13 cellular contexts compared by ENCODE assay signal in genomic region chr6:134539865-134540323, GRCh38.
DNase-seq lines count a peak whose midpoint lies in the region; ATAC-seq and TF ChIP-seq lines count a peak whose summit lies in the region.
"Had no signal": no experiment of that assay in that cellular context is flagged by ENCODE, and none has a peak within 500 bp of the region (broad histone marks: within the 10 kb centered on the region; RNA-seq: fewer than 3 reads in every experiment).

No MANE protein-coding gene starts in this region.

- peaks cover 3% of the 10 kb centered on the region for H3K27me3 Mint-ChIP-seq in activated CD4-positive, alpha-beta T cell treated with anti-CD3 and anti-CD28 coated beads, Interleukin-2, amount 10 ng/mL, durations not matched to agents 24 days and 14 days
- H3K27me3 Mint-ChIP-seq: IgD-negative memory B cell had no signal

- peaks cover 7% of the 10 kb centered on the region for H3K9me3 Mint-ChIP-seq in activated CD4-positive, alpha-beta T cell treated with anti-CD3 and anti-CD28 coated beads, Interleukin-2, amount 10 ng/mL, durations not matched to agents 24 days and 14 days
- H3K9me3 Mint-ChIP-seq: IgD-negative memory B cell had no signal

- H3K27ac Mint-ChIP-seq in activated CD4-positive, alpha-beta T cell treated with anti-CD3 and anti-CD28 coated beads, Interleukin-2, amount 10 ng/mL, durations not matched to agents 24 days and 14 days, result peak overlapping the region; percentile 5
- H3K27ac Mint-ChIP-seq: IgD-negative memory B cell; T-helper 1 cell treated with Interleukin-12 subunit alpha and Interleukin-12 subunit beta and Interleukin-4 antibody, amounts not matched to agents 30 μg/mL and 1 μg/mL, for 36 hours had no signal

- no peak overlapping the region for H3K4me3 Mint-ChIP-seq in activated CD4-positive, alpha-beta T cell treated with anti-CD3 and anti-CD28 coated beads, Interleukin-2, amount 10 ng/mL, durations not matched to agents 24 days and 14 days
- H3K4me3 Mint-ChIP-seq: IgD-negative memory B cell; T-helper 1 cell treated with Interleukin-12 subunit alpha and Interleukin-12 subunit beta and Interleukin-4 antibody, amounts not matched to agents 30 μg/mL and 1 μg/mL, for 36 hours had no signal

- no peak for ATAC-seq in HG02642 (IDR thresholded peaks at IDR 0.05; ENCODE audit: poor library complexity, unreplicated experiment)

- DNase-seq in activated CD4-positive, alpha-beta T cell treated with anti-CD3 and anti-CD28 coated beads, Interleukin-2, amount 10 ng/mL, durations not matched to agents 24 days and 14 days, result peak; percentile 70
- no peak for DNase-seq in activated CD4-positive, alpha-beta T cell treated with anti-CD3 and anti-CD28 coated beads for 4 hours
- peak in 6 of 7 donors; percentile 25 to 64 (median 38) for DNase-seq in adrenal gland
- peak; percentile 52 to 55 for DNase-seq in hippocampal formation (lab: John Stamatoyannopoulos, UW)
- no peak for DNase-seq in SIG-M5 treated with dmso at 0.1 percent for 504 hours (lab: John Stamatoyannopoulos, UW; ENCODE audit: unreplicated experiment)
- no peak for DNase-seq in cerebellar cortex (ENCODE audit: low spot score)
- DNase-seq: effector CD4-positive, alpha-beta T cell; NCI-H526 treated with DMSO at 0.1 percent for 48 hours; retina had no signal

- H3K36me3 ChIP-seq in adrenal gland (replicated peaks in 1 of 2), result no peaks in the 10 kb centered on the region

- no peak for TF ChIP-seq CTCF in adrenal gland (IDR thresholded peaks at IDR 0.05)

- H3K27ac ChIP-seq in adrenal gland (peak overlapping the region in 1 of 5 donors; percentile 65), temporal lobe (ENCODE audit: low read depth, low read length) (peak overlapping the region; percentile 42)

- H3K4me1 Mint-ChIP-seq in activated CD4-positive, alpha-beta T cell treated with anti-CD3 and anti-CD28 coated beads, Interleukin-2, amount 10 ng/mL, durations not matched to agents 24 days and 14 days, result peaks cover 22% of the 10 kb centered on the region
- H3K4me1 Mint-ChIP-seq: IgD-negative memory B cell had no signal

- no peaks in the 10 kb centered on the region for H3K9me3 ChIP-seq in adrenal gland (replicated peaks in 1 of 3)

- H3K4me3 ChIP-seq in adrenal gland, result no peak overlapping the region

- 65 to 85% (median 70%) methylated on average over 5 to 7 of the region's 7 CpGs for WGBS in adrenal gland, 4 donors

- intact Hi-C loops in activated CD4-positive, alpha-beta T cell treated with anti-CD3 and anti-CD28 coated beads, Interleukin-2, amount 10 ng/mL, durations not matched to agents 24 days and 14 days (cut with micrococcal nuclease), result no loop called here
- intact Hi-C loops in adrenal gland (cut with DNase I), result no loop called here

- TF ChIP-seq POLR2A in adrenal gland (IDR thresholded peaks at IDR 0.05), result no peak

- no peaks in the 10 kb centered on the region for H3K27me3 ChIP-seq in adrenal gland

- H3K4me1 ChIP-seq in adrenal gland (replicated peaks in 1 of 2), result peaks cover 0 to 5% of the 10 kb centered on the region in 2 donors

- no peaks in the 10 kb centered on the region for H3K36me3 Mint-ChIP-seq in activated CD4-positive, alpha-beta T cell treated with anti-CD3 and anti-CD28 coated beads, Interleukin-2, amount 10 ng/mL, durations not matched to agents 24 days and 14 days (ENCODE audit: low read depth)
- H3K36me3 Mint-ChIP-seq: IgD-negative memory B cell had no signal

Comparison
In these comparisons a context has a peak if more than half of its experiments do, and no peak if none do; other contexts are left out.
1. DNase-seq: peak in activated CD4-positive, alpha-beta T cell treated with anti-CD3 and anti-CD28 coated beads, Interleukin-2, amount 10 ng/mL, durations not matched to agents 24 days and 14 days (single experiment), adrenal gland (6 of 7) and hippocampal formation (2 of 2); none in activated CD4-positive, alpha-beta T cell treated with anti-CD3 and anti-CD28 coated beads for 4 hours (0 of 2), SIG-M5 treated with dmso at 0.1 percent for 504 hours (single experiment) and cerebellar cortex (single experiment).